Comparison of ENCODE assay signal across 1 cellular context in the genomic region with DNA sequence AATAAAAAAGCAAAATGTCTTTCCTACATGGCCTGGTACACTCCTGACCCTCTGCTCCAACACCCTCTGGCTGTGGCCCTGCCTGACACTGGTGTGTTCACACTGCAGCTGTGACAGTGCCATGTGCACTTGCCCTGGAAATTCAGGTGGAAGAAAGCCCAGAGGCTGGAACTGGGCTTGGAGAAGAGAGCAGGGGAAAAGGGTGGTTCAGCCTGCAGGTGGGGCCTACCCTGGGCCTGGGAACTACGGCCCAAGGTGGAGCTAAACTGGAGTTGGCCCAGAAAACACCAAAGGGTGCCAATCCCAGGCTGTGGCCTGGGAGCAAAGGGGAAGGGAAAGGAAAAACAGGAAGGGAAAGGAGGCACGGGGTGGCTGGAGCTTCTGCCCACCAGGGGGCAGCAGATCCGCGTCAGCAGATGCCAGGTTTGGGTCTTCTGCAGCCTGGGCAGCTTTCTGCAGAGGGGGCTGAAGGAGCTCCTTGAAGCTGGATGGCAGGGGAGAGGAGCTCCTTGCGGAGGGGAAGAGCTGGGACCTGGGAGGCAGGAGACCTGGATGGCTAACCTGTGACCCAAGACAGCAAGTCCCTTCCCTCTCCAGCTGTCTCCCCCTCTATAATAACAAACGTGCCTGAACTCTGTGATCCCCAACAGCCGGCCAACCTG.
A peak's percentile ranks its signal among the peaks of the same experiment; 100 is the strongest.
TF ChIP-seq lines count a peak whose summit lies in the region.

No MANE protein-coding gene starts in this region.

TF ChIP-seq in HepG2, 621 proteins besides CTCF, POLR2A, EP300 and RAD21 (continued from another document and continues in another):
- TF ChIP-seq, protein P1, sequence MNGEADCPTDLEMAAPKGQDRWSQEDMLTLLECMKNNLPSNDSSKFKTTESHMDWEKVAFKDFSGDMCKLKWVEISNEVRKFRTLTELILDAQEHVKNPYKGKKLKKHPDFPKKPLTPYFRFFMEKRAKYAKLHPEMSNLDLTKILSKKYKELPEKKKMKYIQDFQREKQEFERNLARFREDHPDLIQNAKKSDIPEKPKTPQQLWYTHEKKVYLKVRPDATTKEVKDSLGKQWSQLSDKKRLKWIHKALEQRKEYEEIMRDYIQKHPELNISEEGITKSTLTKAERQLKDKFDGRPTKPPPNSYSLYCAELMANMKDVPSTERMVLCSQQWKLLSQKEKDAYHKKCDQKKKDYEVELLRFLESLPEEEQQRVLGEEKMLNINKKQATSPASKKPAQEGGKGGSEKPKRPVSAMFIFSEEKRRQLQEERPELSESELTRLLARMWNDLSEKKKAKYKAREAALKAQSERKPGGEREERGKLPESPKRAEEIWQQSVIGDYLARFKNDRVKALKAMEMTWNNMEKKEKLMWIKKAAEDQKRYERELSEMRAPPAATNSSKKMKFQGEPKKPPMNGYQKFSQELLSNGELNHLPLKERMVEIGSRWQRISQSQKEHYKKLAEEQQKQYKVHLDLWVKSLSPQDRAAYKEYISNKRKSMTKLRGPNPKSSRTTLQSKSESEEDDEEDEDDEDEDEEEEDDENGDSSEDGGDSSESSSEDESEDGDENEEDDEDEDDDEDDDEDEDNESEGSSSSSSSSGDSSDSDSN (CRISPR knock-in tag; IDR thresholded peaks at IDR 0.05), result no peak
- 0 out of 2 replicates have a peak, but pooled peaks have one; percentile 32 for TF ChIP-seq ZNF614 (CRISPR knock-in tag; IDR thresholded peaks at IDR 0.05; ENCODE audit: borderline replicate concordance)
- TF ChIP-seq, protein P2, sequence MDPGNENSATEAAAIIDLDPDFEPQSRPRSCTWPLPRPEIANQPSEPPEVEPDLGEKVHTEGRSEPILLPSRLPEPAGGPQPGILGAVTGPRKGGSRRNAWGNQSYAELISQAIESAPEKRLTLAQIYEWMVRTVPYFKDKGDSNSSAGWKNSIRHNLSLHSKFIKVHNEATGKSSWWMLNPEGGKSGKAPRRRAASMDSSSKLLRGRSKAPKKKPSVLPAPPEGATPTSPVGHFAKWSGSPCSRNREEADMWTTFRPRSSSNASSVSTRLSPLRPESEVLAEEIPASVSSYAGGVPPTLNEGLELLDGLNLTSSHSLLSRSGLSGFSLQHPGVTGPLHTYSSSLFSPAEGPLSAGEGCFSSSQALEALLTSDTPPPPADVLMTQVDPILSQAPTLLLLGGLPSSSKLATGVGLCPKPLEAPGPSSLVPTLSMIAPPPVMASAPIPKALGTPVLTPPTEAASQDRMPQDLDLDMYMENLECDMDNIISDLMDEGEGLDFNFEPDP (CRISPR knock-in tag; conservative IDR thresholded peaks at IDR 0.05), result no peak
- TF ChIP-seq MEIS2 (CRISPR knock-in tag; IDR thresholded peaks at IDR 0.05), result peak; percentile 41; the same call in 1 of the 2 replicates
- TF ChIP-seq SP140L (CRISPR knock-in tag; IDR thresholded peaks at IDR 0.05; ENCODE audit: borderline replicate concordance), result no peak
- peak; percentile 79 for TF ChIP-seq RBM39 (IDR thresholded peaks at IDR 0.05; ENCODE audit: low read depth, low read length, poor library complexity, severe bottlenecking)
- peak; percentile 43; the same call in 1 of the 2 replicates for TF ChIP-seq MYC (CRISPR knock-in tag; IDR thresholded peaks at IDR 0.05; ENCODE audit: borderline replicate concordance)
- peak; percentile 18; the same call in 1 of the 2 replicates for TF ChIP-seq MAFF (IDR thresholded peaks at IDR 0.05; ENCODE audit: low read depth, low read length)
- TF ChIP-seq, protein P3, sequence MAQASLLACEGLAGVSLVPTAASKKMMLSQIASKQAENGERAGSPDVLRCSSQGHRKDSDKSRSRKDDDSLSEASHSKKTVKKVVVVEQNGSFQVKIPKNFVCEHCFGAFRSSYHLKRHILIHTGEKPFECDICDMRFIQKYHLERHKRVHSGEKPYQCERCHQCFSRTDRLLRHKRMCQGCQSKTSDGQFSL (CRISPR knock-in tag; IDR thresholded peaks at IDR 0.05), result 0 out of 2 replicates have a peak, but pooled peaks have one; percentile 26
- TF ChIP-seq FOXO1 (CRISPR knock-in tag; IDR thresholded peaks at IDR 0.05), result no peak
- TF ChIP-seq ZFP82 (CRISPR knock-in tag; IDR thresholded peaks at IDR 0.05; ENCODE audit: borderline replicate concordance), result no peak
- TF ChIP-seq, protein P4, sequence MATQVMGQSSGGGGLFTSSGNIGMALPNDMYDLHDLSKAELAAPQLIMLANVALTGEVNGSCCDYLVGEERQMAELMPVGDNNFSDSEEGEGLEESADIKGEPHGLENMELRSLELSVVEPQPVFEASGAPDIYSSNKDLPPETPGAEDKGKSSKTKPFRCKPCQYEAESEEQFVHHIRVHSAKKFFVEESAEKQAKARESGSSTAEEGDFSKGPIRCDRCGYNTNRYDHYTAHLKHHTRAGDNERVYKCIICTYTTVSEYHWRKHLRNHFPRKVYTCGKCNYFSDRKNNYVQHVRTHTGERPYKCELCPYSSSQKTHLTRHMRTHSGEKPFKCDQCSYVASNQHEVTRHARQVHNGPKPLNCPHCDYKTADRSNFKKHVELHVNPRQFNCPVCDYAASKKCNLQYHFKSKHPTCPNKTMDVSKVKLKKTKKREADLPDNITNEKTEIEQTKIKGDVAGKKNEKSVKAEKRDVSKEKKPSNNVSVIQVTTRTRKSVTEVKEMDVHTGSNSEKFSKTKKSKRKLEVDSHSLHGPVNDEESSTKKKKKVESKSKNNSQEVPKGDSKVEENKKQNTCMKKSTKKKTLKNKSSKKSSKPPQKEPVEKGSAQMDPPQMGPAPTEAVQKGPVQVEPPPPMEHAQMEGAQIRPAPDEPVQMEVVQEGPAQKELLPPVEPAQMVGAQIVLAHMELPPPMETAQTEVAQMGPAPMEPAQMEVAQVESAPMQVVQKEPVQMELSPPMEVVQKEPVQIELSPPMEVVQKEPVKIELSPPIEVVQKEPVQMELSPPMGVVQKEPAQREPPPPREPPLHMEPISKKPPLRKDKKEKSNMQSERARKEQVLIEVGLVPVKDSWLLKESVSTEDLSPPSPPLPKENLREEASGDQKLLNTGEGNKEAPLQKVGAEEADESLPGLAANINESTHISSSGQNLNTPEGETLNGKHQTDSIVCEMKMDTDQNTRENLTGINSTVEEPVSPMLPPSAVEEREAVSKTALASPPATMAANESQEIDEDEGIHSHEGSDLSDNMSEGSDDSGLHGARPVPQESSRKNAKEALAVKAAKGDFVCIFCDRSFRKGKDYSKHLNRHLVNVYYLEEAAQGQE (IDR thresholded peaks at IDR 0.05; ENCODE audit: borderline replicate concordance in 1 of 2, low read depth in 1 of 2, low read length in 2 of 2), result 0 out of 4 replicates have a peak, but pooled peaks of 1 of the 2 experiments have one; percentile 34
- TF ChIP-seq, protein P5, sequence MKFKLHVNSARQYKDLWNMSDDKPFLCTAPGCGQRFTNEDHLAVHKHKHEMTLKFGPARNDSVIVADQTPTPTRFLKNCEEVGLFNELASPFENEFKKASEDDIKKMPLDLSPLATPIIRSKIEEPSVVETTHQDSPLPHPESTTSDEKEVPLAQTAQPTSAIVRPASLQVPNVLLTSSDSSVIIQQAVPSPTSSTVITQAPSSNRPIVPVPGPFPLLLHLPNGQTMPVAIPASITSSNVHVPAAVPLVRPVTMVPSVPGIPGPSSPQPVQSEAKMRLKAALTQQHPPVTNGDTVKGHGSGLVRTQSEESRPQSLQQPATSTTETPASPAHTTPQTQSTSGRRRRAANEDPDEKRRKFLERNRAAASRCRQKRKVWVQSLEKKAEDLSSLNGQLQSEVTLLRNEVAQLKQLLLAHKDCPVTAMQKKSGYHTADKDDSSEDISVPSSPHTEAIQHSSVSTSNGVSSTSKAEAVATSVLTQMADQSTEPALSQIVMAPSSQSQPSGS (CRISPR knock-in tag; IDR thresholded peaks at IDR 0.05), result 0 out of 2 replicates have a peak, but pooled peaks have one; percentile 25
- no peak for TF ChIP-seq ZBTB20 (CRISPR knock-in tag; IDR thresholded peaks at IDR 0.05; ENCODE audit: borderline replicate concordance, low read depth)
- TF ChIP-seq, protein P6, sequence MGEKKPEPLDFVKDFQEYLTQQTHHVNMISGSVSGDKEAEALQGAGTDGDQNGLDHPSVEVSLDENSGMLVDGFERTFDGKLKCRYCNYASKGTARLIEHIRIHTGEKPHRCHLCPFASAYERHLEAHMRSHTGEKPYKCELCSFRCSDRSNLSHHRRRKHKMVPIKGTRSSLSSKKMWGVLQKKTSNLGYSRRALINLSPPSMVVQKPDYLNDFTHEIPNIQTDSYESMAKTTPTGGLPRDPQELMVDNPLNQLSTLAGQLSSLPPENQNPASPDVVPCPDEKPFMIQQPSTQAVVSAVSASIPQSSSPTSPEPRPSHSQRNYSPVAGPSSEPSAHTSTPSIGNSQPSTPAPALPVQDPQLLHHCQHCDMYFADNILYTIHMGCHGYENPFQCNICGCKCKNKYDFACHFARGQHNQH (CRISPR knock-in tag; IDR thresholded peaks at IDR 0.05), result peak; percentile 55; the same call in 1 of the 2 replicates
- TF ChIP-seq ONECUT2 (CRISPR knock-in tag; IDR thresholded peaks at IDR 0.05), result peak; percentile 26; the same call in 1 of the 2 replicates
- no peak for TF ChIP-seq ZNF224 (CRISPR knock-in tag; IDR thresholded peaks at IDR 0.05)
- TF ChIP-seq ZNF124 (CRISPR knock-in tag; IDR thresholded peaks at IDR 0.05), result peak; percentile 81; the same call in 1 of the 2 replicates
- peak; percentile 51; the same call in 1 of the 2 replicates for TF ChIP-seq ZNF350 (CRISPR knock-in tag; IDR thresholded peaks at IDR 0.05; ENCODE audit: borderline replicate concordance, low read depth)
- 0 out of 2 replicates have a peak, but pooled peaks have one; percentile 56 for TF ChIP-seq ZNF331 (CRISPR knock-in tag; IDR thresholded peaks at IDR 0.05)
- TF ChIP-seq ZNF510 (CRISPR knock-in tag; IDR thresholded peaks at IDR 0.05; ENCODE audit: low read depth), result peak; percentile 66; the same call in 1 of the 2 replicates
- TF ChIP-seq, protein P7, sequence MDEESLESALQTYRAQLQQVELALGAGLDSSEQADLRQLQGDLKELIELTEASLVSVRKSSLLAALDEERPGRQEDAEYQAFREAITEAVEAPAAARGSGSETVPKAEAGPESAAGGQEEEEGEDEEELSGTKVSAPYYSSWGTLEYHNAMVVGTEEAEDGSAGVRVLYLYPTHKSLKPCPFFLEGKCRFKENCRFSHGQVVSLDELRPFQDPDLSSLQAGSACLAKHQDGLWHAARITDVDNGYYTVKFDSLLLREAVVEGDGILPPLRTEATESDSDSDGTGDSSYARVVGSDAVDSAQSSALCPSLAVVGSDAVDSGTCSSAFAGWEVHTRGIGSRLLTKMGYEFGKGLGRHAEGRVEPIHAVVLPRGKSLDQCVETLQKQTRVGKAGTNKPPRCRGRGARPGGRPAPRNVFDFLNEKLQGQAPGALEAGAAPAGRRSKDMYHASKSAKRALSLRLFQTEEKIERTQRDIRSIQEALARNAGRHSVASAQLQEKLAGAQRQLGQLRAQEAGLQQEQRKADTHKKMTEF (CRISPR knock-in tag; IDR thresholded peaks at IDR 0.05), result 0 out of 2 replicates have a peak, but pooled peaks have one; percentile 40
- TF ChIP-seq, protein P8, sequence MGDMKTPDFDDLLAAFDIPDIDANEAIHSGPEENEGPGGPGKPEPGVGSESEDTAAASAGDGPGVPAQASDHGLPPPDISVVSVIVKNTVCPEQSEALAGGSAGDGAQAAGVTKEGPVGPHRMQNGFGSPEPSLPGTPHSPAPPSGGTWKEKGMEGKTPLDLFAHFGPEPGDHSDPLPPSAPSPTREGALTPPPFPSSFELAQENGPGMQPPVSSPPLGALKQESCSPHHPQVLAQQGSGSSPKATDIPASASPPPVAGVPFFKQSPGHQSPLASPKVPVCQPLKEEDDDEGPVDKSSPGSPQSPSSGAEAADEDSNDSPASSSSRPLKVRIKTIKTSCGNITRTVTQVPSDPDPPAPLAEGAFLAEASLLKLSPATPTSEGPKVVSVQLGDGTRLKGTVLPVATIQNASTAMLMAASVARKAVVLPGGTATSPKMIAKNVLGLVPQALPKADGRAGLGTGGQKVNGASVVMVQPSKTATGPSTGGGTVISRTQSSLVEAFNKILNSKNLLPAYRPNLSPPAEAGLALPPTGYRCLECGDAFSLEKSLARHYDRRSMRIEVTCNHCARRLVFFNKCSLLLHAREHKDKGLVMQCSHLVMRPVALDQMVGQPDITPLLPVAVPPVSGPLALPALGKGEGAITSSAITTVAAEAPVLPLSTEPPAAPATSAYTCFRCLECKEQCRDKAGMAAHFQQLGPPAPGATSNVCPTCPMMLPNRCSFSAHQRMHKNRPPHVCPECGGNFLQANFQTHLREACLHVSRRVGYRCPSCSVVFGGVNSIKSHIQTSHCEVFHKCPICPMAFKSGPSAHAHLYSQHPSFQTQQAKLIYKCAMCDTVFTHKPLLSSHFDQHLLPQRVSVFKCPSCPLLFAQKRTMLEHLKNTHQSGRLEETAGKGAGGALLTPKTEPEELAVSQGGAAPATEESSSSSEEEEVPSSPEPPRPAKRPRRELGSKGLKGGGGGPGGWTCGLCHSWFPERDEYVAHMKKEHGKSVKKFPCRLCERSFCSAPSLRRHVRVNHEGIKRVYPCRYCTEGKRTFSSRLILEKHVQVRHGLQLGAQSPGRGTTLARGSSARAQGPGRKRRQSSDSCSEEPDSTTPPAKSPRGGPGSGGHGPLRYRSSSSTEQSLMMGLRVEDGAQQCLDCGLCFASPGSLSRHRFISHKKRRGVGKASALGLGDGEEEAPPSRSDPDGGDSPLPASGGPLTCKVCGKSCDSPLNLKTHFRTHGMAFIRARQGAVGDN (CRISPR knock-in tag; IDR thresholded peaks at IDR 0.05), result peak; percentile 59
- TF ChIP-seq, protein P9, sequence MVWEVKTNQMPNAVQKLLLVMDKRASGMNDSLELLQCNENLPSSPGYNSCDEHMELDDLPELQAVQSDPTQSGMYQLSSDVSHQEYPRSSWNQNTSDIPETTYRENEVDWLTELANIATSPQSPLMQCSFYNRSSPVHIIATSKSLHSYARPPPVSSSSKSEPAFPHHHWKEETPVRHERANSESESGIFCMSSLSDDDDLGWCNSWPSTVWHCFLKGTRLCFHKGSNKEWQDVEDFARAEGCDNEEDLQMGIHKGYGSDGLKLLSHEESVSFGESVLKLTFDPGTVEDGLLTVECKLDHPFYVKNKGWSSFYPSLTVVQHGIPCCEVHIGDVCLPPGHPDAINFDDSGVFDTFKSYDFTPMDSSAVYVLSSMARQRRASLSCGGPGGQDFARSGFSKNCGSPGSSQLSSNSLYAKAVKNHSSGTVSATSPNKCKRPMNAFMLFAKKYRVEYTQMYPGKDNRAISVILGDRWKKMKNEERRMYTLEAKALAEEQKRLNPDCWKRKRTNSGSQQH (CRISPR knock-in tag; IDR thresholded peaks at IDR 0.05; ENCODE audit: low read depth), result 0 out of 2 replicates have a peak, but pooled peaks have one; percentile 64
- TF ChIP-seq, protein P10, sequence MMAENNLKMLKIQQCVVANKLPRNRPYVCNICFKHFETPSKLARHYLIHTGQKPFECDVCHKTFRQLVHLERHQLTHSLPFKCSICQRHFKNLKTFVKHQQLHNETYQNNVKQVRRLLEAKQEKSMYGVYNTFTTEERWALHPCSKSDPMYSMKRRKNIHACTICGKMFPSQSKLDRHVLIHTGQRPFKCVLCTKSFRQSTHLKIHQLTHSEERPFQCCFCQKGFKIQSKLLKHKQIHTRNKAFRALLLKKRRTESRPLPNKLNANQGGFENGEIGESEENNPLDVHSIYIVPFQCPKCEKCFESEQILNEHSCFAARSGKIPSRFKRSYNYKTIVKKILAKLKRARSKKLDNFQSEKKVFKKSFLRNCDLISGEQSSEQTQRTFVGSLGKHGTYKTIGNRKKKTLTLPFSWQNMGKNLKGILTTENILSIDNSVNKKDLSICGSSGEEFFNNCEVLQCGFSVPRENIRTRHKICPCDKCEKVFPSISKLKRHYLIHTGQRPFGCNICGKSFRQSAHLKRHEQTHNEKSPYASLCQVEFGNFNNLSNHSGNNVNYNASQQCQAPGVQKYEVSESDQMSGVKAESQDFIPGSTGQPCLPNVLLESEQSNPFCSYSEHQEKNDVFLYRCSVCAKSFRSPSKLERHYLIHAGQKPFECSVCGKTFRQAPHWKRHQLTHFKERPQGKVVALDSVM (CRISPR knock-in tag; IDR thresholded peaks at IDR 0.05), result no peak
- 0 out of 2 replicates have a peak, but pooled peaks have one; percentile 52 for TF ChIP-seq ARNTL (CRISPR knock-in tag; IDR thresholded peaks at IDR 0.05)
- peak; percentile 23; the same call in 1 of the 2 replicates for TF ChIP-seq RXRA (CRISPR knock-in tag; IDR thresholded peaks at IDR 0.05)
- TF ChIP-seq, protein P11, sequence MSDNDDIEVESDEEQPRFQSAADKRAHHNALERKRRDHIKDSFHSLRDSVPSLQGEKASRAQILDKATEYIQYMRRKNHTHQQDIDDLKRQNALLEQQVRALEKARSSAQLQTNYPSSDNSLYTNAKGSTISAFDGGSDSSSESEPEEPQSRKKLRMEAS (IDR thresholded peaks at IDR 0.05), result peak; percentile 64; the same call in 1 of the 2 replicates
- TF ChIP-seq SP5 (CRISPR knock-in tag; IDR thresholded peaks at IDR 0.05; ENCODE audit: borderline replicate concordance, low read depth), result 0 out of 2 replicates have a peak, but pooled peaks have one; percentile 36
